Comparison of ENCODE assay signal across 12 cellular contexts in the genomic region with DNA sequence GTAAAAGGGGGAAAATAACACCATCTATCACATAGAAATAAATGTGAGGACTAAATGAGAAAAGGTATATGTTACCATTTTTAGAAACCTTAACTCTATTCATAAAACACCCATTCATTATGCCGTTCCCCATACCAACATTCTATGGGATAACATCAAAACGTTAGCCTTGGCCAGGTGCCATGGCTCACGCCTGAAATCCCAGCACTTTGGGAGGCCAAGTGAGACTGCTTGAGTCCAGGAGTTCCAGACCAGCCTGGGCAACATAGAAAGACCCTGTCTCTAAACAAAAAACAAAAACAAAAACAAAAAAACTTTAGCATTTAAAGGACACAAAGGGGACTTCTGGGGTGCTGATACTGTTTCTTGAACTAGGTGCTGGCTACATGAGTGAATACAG. TPM values are rescaled to one million over a fixed set of nuclear protein-coding genes. Genes with fewer than 3 reads are reported as not detected.
DNase-seq lines count a peak whose midpoint lies in the region; ATAC-seq and TF ChIP-seq lines count a peak whose summit lies in the region.
"Had no signal": no experiment of that assay in that cellular context is flagged by ENCODE, and none has a peak within 500 bp of the region (broad histone marks: within the 10 kb centered on the region; RNA-seq: fewer than 3 reads in every experiment).

No MANE protein-coding gene starts in this region.

- H3K9me3 ChIP-seq in iPS-18c (ENCODE audit: control insufficient read depth, insufficient read depth, low read length): no peaks in the 10 kb centered on the region
- H3K9me3 ChIP-seq in adrenal gland (replicated peaks in 1 of 3): no peaks in the 10 kb centered on the region
- H3K9me3 ChIP-seq: tibial nerve had no signal

- peaks cover 4% of the 10 kb centered on the region; the same call in 2 of the 3 replicates for H3K4me1 Mint-ChIP-seq in GM23338

- peaks cover 5% of the 10 kb centered on the region for H3K4me1 ChIP-seq in ACC112 (ENCODE audit: control insufficient read depth, insufficient read depth, low read length, unreplicated experiment)
- H3K4me1 ChIP-seq in GM23338 (ENCODE audit: insufficient read depth): 0 out of 2 replicates have a peak, but pooled peaks cover 6% of the 10 kb centered on the region
- peaks cover 4 to 14% of the 10 kb centered on the region in 2 donors for H3K4me1 ChIP-seq in adrenal gland (replicated peaks in 1 of 2)

- H3K9me2 ChIP-seq in GM23338 (ENCODE audit: insufficient read depth): no peaks in the 10 kb centered on the region

- 24 to 34% (median 28%) methylated on average over 3 of the region's 3 CpGs for WGBS in adrenal gland, 4 donors

- no peak for ATAC-seq in GM23338

- 0 out of 2 replicates have a peak, but pooled peaks cover 5% of the 10 kb centered on the region for H3F3A ChIP-seq in GM23338 (replicated peaks; ENCODE audit: low read depth)

- TF ChIP-seq CTCF in GM23338 (conservative IDR thresholded peaks at IDR 0.05; ENCODE audit: low read depth in 2 of 2): no peak
- no peak for TF ChIP-seq CTCF in VCaP (conservative IDR thresholded peaks at IDR 0.05)
- no peak for TF ChIP-seq CTCF in adrenal gland (IDR thresholded peaks at IDR 0.05)

- H3K4me3 ChIP-seq in ACC112 (ENCODE audit: low read depth, low read length): peak overlapping the region; percentile 86
- H3K4me3 ChIP-seq in GM23338: peak overlapping the region; percentile 88
- H3K4me3 ChIP-seq in iPS-18c (ENCODE audit: insufficient read depth, low read depth, low read length): peak overlapping the region; percentile 91; the same call in 1 of the 2 replicates
- H3K4me3 ChIP-seq in adrenal gland: no peak overlapping the region

- H3K79me2 ChIP-seq in ACC112 (ENCODE audit: control insufficient read depth, insufficient read depth, low read length, unreplicated experiment) (peaks cover 16% of the 10 kb centered on the region), GM23338 (replicated peaks; ENCODE audit: insufficient read depth) (peaks cover 42% of the 10 kb centered on the region)

- H3K27me3 Mint-ChIP-seq in GM23338 (ENCODE audit: insufficient read depth, low read depth, poor library complexity): peaks cover 4% of the 10 kb centered on the region

- H3K27ac ChIP-seq in ACC112 (ENCODE audit: low read depth, low read length): no peak overlapping the region
- H3K27ac ChIP-seq in GM23338 (ENCODE audit: low read depth): no peak overlapping the region
- peak overlapping the region; percentile 81 for H3K27ac ChIP-seq in VCaP
- no peak overlapping the region for H3K27ac ChIP-seq in adrenal gland

- no peak for TF ChIP-seq POLR2A in adrenal gland (IDR thresholded peaks at IDR 0.05)

- H3K36me3 Mint-ChIP-seq in GM23338 (ENCODE audit: low read depth): no peaks in the 10 kb centered on the region

- DNase-seq in GM23338 (ENCODE audit: low spot score) (no peak), NCI-H82 treated with DMSO at 0.1 percent for 48 hours (lab: John Stamatoyannopoulos, UW; ENCODE audit: unreplicated experiment) (no peak), NCI-H1092 treated with DMSO at 0.1 percent for 48 hours (lab: John Stamatoyannopoulos, UW) (no peak), adrenal gland (no peak)
- DNase-seq in effector CD8-positive, alpha-beta T cell (lab: John Stamatoyannopoulos, UW): no peak
- DNase-seq: H7; NCI-H1694 treated with DMSO at 0.1 percent for 48 hours; stimulated activated CD4-positive, alpha-beta T cell treated with anti-CD3 and anti-CD28 coated beads, Interleukin-4, amount 100 ng/mL, for 24 hours had no signal

- peaks cover 8% of the 10 kb centered on the region; the same call in 1 of the 2 replicates for H4K20me1 ChIP-seq in GM23338 (replicated peaks; ENCODE audit: insufficient read depth)

- H3K36me3 ChIP-seq in ACC112 (ENCODE audit: insufficient read depth, low read length) (no peaks in the 10 kb centered on the region), GM23338 (ENCODE audit: insufficient read depth) (no peaks in the 10 kb centered on the region), adrenal gland (replicated peaks in 1 of 2) (no peaks in the 10 kb centered on the region)
- H3K36me3 ChIP-seq: tibial nerve had no signal

- H3K27ac Mint-ChIP-seq in GM23338: no peak overlapping the region

- intact Hi-C loops in adrenal gland (cut with DNase I): no loop called here

- peak overlapping the region; percentile 99 for H3K4me2 ChIP-seq in GM23338

- H2AFZ ChIP-seq in ACC112 (ENCODE audit: low read length, unreplicated experiment) (no peak overlapping the region), GM23338 (no peak overlapping the region)

- H3K4me3 Mint-ChIP-seq in GM23338: peak overlapping the region; percentile 95; the same call in 2 of the 3 replicates

- no peaks in the 10 kb centered on the region; the same call in 2 of the 3 replicates for H3K9me3 Mint-ChIP-seq in GM23338

- H3K27me3 ChIP-seq in ACC112 (ENCODE audit: insufficient read depth, low read length) (no peaks in the 10 kb centered on the region), GM23338 (ENCODE audit: insufficient read depth) (no peaks in the 10 kb centered on the region), adrenal gland (no peaks in the 10 kb centered on the region)
- H3K27me3 ChIP-seq: tibial nerve had no signal

TF ChIP-seq in GM23338, 12 proteins besides CTCF, POLR2A, EP300 and RAD21:
- no peak for TF ChIP-seq ZNF331 (CRISPR knock-in tag; IDR thresholded peaks at IDR 0.05; ENCODE audit: low read depth)
- no peak for TF ChIP-seq STAT1 (IDR thresholded peaks at IDR 0.05; ENCODE audit: unreplicated experiment)
- TF ChIP-seq EZH2phosphoT487 (IDR thresholded peaks at IDR 0.05; ENCODE audit: unreplicated experiment): no peak
- TF ChIP-seq, protein P1, sequence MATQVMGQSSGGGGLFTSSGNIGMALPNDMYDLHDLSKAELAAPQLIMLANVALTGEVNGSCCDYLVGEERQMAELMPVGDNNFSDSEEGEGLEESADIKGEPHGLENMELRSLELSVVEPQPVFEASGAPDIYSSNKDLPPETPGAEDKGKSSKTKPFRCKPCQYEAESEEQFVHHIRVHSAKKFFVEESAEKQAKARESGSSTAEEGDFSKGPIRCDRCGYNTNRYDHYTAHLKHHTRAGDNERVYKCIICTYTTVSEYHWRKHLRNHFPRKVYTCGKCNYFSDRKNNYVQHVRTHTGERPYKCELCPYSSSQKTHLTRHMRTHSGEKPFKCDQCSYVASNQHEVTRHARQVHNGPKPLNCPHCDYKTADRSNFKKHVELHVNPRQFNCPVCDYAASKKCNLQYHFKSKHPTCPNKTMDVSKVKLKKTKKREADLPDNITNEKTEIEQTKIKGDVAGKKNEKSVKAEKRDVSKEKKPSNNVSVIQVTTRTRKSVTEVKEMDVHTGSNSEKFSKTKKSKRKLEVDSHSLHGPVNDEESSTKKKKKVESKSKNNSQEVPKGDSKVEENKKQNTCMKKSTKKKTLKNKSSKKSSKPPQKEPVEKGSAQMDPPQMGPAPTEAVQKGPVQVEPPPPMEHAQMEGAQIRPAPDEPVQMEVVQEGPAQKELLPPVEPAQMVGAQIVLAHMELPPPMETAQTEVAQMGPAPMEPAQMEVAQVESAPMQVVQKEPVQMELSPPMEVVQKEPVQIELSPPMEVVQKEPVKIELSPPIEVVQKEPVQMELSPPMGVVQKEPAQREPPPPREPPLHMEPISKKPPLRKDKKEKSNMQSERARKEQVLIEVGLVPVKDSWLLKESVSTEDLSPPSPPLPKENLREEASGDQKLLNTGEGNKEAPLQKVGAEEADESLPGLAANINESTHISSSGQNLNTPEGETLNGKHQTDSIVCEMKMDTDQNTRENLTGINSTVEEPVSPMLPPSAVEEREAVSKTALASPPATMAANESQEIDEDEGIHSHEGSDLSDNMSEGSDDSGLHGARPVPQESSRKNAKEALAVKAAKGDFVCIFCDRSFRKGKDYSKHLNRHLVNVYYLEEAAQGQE (IDR thresholded peaks at IDR 0.05; ENCODE audit: unreplicated experiment): no peak

RNA-seq across cellular contexts. Expression of a gene that starts 1.3 kb away (rescaled TPM):
- 28.9 and 31.3 TPM in 2 replicates for total RNA-seq in GM23338 (2014; rRNA removed; shearing (Covaris generic))
- polyA plus RNA-seq in GM23338 (2016; fragmentation: Nextera tagmentation; extraction: Ambion mirVana) (22.4 and 24.3 TPM in 2 replicates), adrenal gland (10 to 100 TPM; 16.8 to 64.1 (median 25.7) TPM)
- total RNA-seq in adrenal gland: 10 to 100 TPM; 19.6 to 33.7 (median 22.1) TPM

RNA-seq across cellular contexts. Expression of a gene that starts 28.6 kb away (rescaled TPM):
- 3.3 and 3.8 TPM in 2 replicates for total RNA-seq in GM23338 (2014; rRNA removed; shearing (Covaris generic))
- polyA plus RNA-seq in GM23338 (2016; fragmentation: Nextera tagmentation; extraction: Ambion mirVana): 2.4 and 2.7 TPM in 2 replicates
- total RNA-seq in adrenal gland: 10 to 100 TPM; 11.5 to 74.5 (median 20.1) TPM
- polyA plus RNA-seq in adrenal gland: 10 to 100 TPM; 15.4 to 58.2 (median 18.6) TPM

Comparison
In these comparisons a context has a peak if more than half of its experiments do, and no peak if none do; other contexts are left out.
1. H3K4me3 ChIP-seq: peak in ACC112 (single experiment), GM23338 (single experiment) and iPS-18c (single experiment); none in adrenal gland (0 of 4).